Comparison of ENCODE assay signal across 24 cellular contexts in genomic region chr3:111096487-111097209, GRCh38. TPM values are rescaled to one million over a fixed set of nuclear protein-coding genes. Genes with fewer than 3 reads are reported as not detected.
DNase-seq lines count a peak whose midpoint lies in the region; ATAC-seq, FAIRE-seq and TF ChIP-seq lines count a peak whose summit lies in the region.
"Had no signal": no experiment of that assay in that cellular context is flagged by ENCODE, and none has a peak within 500 bp of the region (broad histone marks: within the 10 kb centered on the region; RNA-seq: fewer than 3 reads in every experiment).

No MANE protein-coding gene starts in this region.

- DNase-seq in A549 (ENCODE audit: low read depth in 1 of 2, low spot score in 1 of 2) (no peak), kidney (peak; percentile 29), posterior vena cava (ENCODE audit: low spot score) (peak; percentile 74), dermis blood vessel endothelial cell (no peak), NCI-H187 (lab: John Stamatoyannopoulos, UW) (no peak), NCI-H510A (lab: John Stamatoyannopoulos, UW) (no peak)
- DNase-seq in activated T-cell treated with anti-CD3 and anti-CD28 coated beads, Interleukin-2, amount 50 U/mL, for 4 hours = no peak
- DNase-seq: 8988T; AML-193; Caco-2; Calu3; CD4-positive, alpha-beta T cell; CD8-positive, alpha-beta T cell; DMS79 treated with DMSO at 0.1 percent for 48 hours; GF-D8 had no signal

- TF ChIP-seq EP300 in A549 (IDR thresholded peaks at IDR 0.05) = no peak

- no peak overlapping the region for H3K4me3 ChIP-seq in A549
- no peak overlapping the region for H3K4me3 ChIP-seq in HEK293 (ENCODE audit: low read depth, low read length)
- no peak overlapping the region for H3K4me3 ChIP-seq in kidney (ENCODE audit: low read length in 2 of 2)
- H3K4me3 ChIP-seq: BLaER1 treated with 17β-estradiol and CSF1 and Interleukin-3, amounts not matched to agents 10 nM and 100 nM had no signal

- TF ChIP-seq CTCF in A549 (IDR thresholded peaks at IDR 0.05) = no peak
- TF ChIP-seq CTCF in HEK293 (tag by site-specific recombination; IDR thresholded peaks at IDR 0.05) = no peak
- TF ChIP-seq CTCF in kidney (IDR thresholded peaks at IDR 0.05; ENCODE audit: borderline replicate concordance, extremely low read depth, insufficient read depth) = no peak

- H3K4me2 ChIP-seq in A549 = no peak overlapping the region
- H3K4me2 ChIP-seq: BLaER1 treated with 17β-estradiol and CSF1 and Interleukin-3, amounts not matched to agents 10 nM and 100 nM had no signal

- H3K9me3 Mint-ChIP-seq in activated T-cell treated with anti-CD3 and anti-CD28 coated beads, Interleukin-2, amount 50 U/mL, for 4 hours = peaks cover 7% of the 10 kb centered on the region

- no peak for ATAC-seq in A549
- ATAC-seq in activated T-cell treated with anti-CD3 and anti-CD28 coated beads, Interleukin-2, amount 50 U/mL, for 4 hours = no peak
- ATAC-seq: CD8-positive, alpha-beta T cell had no signal

- H3K4me1 ChIP-seq in A549 (no peaks in the 10 kb centered on the region), HEK293 (ENCODE audit: control insufficient read depth, insufficient read depth, low read length) (no peaks in the 10 kb centered on the region), kidney (ENCODE audit: control insufficient read depth in 1 of 2, insufficient read depth in 1 of 2, low read depth in 1 of 2, low read length in 2 of 2) (no peaks in the 10 kb centered on the region)
- H3K4me1 ChIP-seq: BLaER1 treated with 17β-estradiol and CSF1 and Interleukin-3, amounts not matched to agents 10 nM and 100 nM; Caco-2 had no signal

- no peaks in the 10 kb centered on the region for H3K36me3 Mint-ChIP-seq in activated T-cell treated with anti-CD3 and anti-CD28 coated beads, Interleukin-2, amount 50 U/mL, for 4 hours (ENCODE audit: insufficient read depth)
- H3K36me3 Mint-ChIP-seq: CD8-positive, alpha-beta T cell had no signal

- TF ChIP-seq RAD21 in A549 (conservative IDR thresholded peaks at IDR 0.05 in 1 of 2, IDR thresholded peaks at IDR 0.05 in 1 of 2) = no peak

- FAIRE-seq in A549 (lab: Jason Lieb, UNC) (no peak), kidney (lab: Jason Lieb, UNC) (no peak)
- FAIRE-seq: A204.1, D721Med, G401.6, GM12891, GM19239 had no signal

- H3K9me3 ChIP-seq in A549 = no peaks in the 10 kb centered on the region
- H3K9me3 ChIP-seq in HEK293 (ENCODE audit: control insufficient read depth, insufficient read depth, low read depth, low read length) = no peaks in the 10 kb centered on the region
- H3K9me3 ChIP-seq in kidney (ENCODE audit: control insufficient read depth in 1 of 2, low read length in 2 of 2) = no peaks in the 10 kb centered on the region

- 80% methylated on average over 10 of the region's 10 CpGs for WGBS in A549 (ENCODE audit: missing lambda C conversion rate)

- POLR2A ChIA-PET in A549 (lab: Yijun Ruan, JAX) (no interaction called here), HEK293 (lab: Yijun Ruan, JAX) (no interaction called here)

- peaks cover 5% of the 10 kb centered on the region for H3K4me1 Mint-ChIP-seq in activated T-cell treated with anti-CD3 and anti-CD28 coated beads, Interleukin-2, amount 50 U/mL, for 4 hours (ENCODE audit: low read depth)
- H3K4me1 Mint-ChIP-seq: B cell had no signal

- H3K27me3 Mint-ChIP-seq in activated T-cell treated with anti-CD3 and anti-CD28 coated beads, Interleukin-2, amount 50 U/mL, for 4 hours (ENCODE audit: low read depth) = no peaks in the 10 kb centered on the region

- H3K27ac ChIP-seq in A549 (no peak overlapping the region), HEK293 (ENCODE audit: extremely low read depth, low read depth, low read length) (no peak overlapping the region), kidney (ENCODE audit: low read depth in 2 of 2, low read length in 2 of 2) (no peak overlapping the region)
- H3K27ac ChIP-seq: BLaER1 treated with 17β-estradiol and CSF1 and Interleukin-3, amounts not matched to agents 10 nM and 100 nM; C4-2B had no signal

- H3K4me3 Mint-ChIP-seq in activated T-cell treated with anti-CD3 and anti-CD28 coated beads, Interleukin-2, amount 50 U/mL, for 4 hours = no peak overlapping the region
- H3K4me3 Mint-ChIP-seq: B cell; CD4-positive, alpha-beta T cell; CD8-positive, alpha-beta T cell had no signal

- no peak overlapping the region for H3K9ac ChIP-seq in kidney (ENCODE audit: low read length in 2 of 2)
- H3K9ac ChIP-seq: BLaER1 treated with 17β-estradiol and CSF1 and Interleukin-3, amounts not matched to agents 10 nM and 100 nM had no signal

- CTCF ChIA-PET in A549 (lab: Yijun Ruan, JAX) (interaction anchor here (0.9 kb wide), 1 partner anchor 16 kb away, joined by 3 read pairs; no protein-coding TSS in a partner anchor), HEK293 (lab: Yijun Ruan, JAX) (interaction anchor here (0.6 kb wide), 1 partner anchor 1763 kb away, joined by 4 read pairs; no protein-coding TSS in a partner anchor)

- intact Hi-C loops in kidney (cut with DNase I) = no loop called here
- intact Hi-C loops in posterior vena cava (cut with DNase I) = no loop called here

- no peaks in the 10 kb centered on the region for H3K36me3 ChIP-seq in HEK293 (ENCODE audit: control insufficient read depth in 2 of 2, insufficient read depth in 1 of 2, low read length in 2 of 2)
- no peaks in the 10 kb centered on the region for H3K36me3 ChIP-seq in kidney (ENCODE audit: control insufficient read depth in 1 of 2, insufficient read depth in 2 of 2, low read length in 2 of 2)
- H3K36me3 ChIP-seq: BLaER1 treated with 17β-estradiol and CSF1 and Interleukin-3, amounts not matched to agents 10 nM and 100 nM had no signal

- TF ChIP-seq POLR2A in A549 (IDR thresholded peaks at IDR 0.05; ENCODE audit: low read length) = no peak

TF ChIP-seq in A549, 52 proteins besides CTCF, POLR2A, EP300 and RAD21:
- TF ChIP-seq TP53 (CRISPR knock-in tag; IDR thresholded peaks at IDR 0.05) (no peak), ZFP36 (IDR thresholded peaks at IDR 0.05; ENCODE audit: borderline replicate concordance, partially characterized antibody) (peak; percentile 14)
TF ChIP-seq in A549: peak in this region for 1.

TF ChIP-seq in HEK293, 187 proteins besides CTCF, POLR2A, EP300 and RAD21:
- TF ChIP-seq ZNF585B (tag by site-specific recombination; IDR thresholded peaks at IDR 0.05) = peak; percentile 49
- TF ChIP-seq ZNF354C (tag by site-specific recombination; IDR thresholded peaks at IDR 0.05; ENCODE audit: borderline replicate concordance, low read depth) = no peak

RNA-seq across cellular contexts. Expression of gene NECTIN3, which starts 25.0 kb away (rescaled TPM):
- 36.6 and 38.4 TPM in 2 replicates for polyA plus RNA-seq in A549 (2011; rRNA removed)
- 5.4 and 7.8 TPM in 2 replicates for polyA plus RNA-seq in A549 (2012; cell fraction: cytosol; rRNA removed)
- 4.1 and 5.1 TPM in 2 replicates for polyA plus RNA-seq in A549 (2012; cell fraction: nucleus; rRNA removed)
- 28.3 to 33.2 TPM (median 29.8 TPM) in 3 replicates for polyA plus RNA-seq in A549 (2017; fragmentation: RNase III; extraction: RNeasy Plus Mini Kit Qiagen cat#74134 plus additional on column Dnase treatment)
- 33.9 and 34.1 TPM in 2 replicates for polyA minus RNA-seq in A549 (2011; rRNA and poly(A)+ RNA removed)
- 21.2 TPM for total RNA-seq in kidney
- 5.0 TPM for polyA plus RNA-seq in kidney (ENCODE audit: insufficient read depth, low read depth, low replicate concordance)
- total RNA-seq in posterior vena cava = 10 to 100 TPM; 21.0 to 21.8 TPM
- 57.7 and 106 TPM in 2 replicates for total RNA-seq in dermis blood vessel endothelial cell
- 1 to 10 TPM; 2.4 to 6.3 (median 6.1) TPM for total RNA-seq in activated T-cell treated with anti-CD3 and anti-CD28 coated beads, Interleukin-2, amount 50 U/mL, for 4 hours

Comparison
In these comparisons a context has a peak if more than half of its experiments do, and no peak if none do; other contexts are left out.
1. DNase-seq: peak in kidney (single experiment) and posterior vena cava (single experiment); none in A549 (0 of 2), dermis blood vessel endothelial cell (single experiment), NCI-H187 (0 of 2), activated T-cell treated with anti-CD3 and anti-CD28 coated beads, Interleukin-2, amount 50 U/mL, for 4 hours (single experiment) and NCI-H510A (single experiment).